In genomic region chr1:235709018-235709417, GRCh38 we compare ENCODE assay signal across 21 cellular contexts. TPM values are rescaled to one million over a fixed set of nuclear protein-coding genes. Genes with fewer than 3 reads are reported as not detected.
"Had no signal": no experiment of that assay in that cellular context is flagged by ENCODE, and none has a peak within 500 bp of the region (broad histone marks: within the 10 kb centered on the region; RNA-seq: fewer than 3 reads in every experiment).

No MANE protein-coding gene starts in this region.

- DNase-seq: activated B cell treated with CpG ODN at 0.5 μM for 24 hours; activated CD8-positive, alpha-beta T cell treated with anti-CD3 and anti-CD28 coated beads for 36 hours; activated gamma-delta T cell; activated T-cell treated with anti-CD3 and anti-CD28 coated beads, Interleukin-2, amount 50 U/mL, for 72 hours; foreskin melanocyte; heart right ventricle; kidney; left ventricle myocardium inferior; natural killer cell; stimulated activated CD4-positive, alpha-beta T cell treated with anti-CD3 and anti-CD28 coated beads, Interleukin-15, amount 100 ng/mL, for 24 hours; stimulated activated CD4-positive, alpha-beta T cell treated with anti-CD3 and anti-CD28 coated beads, Interleukin-4, amount 100 ng/mL, for 24 hours; stimulated activated naive CD4-positive, alpha-beta T cell treated with Interleukin-2 at 50 U/mL for 16 hours; substantia nigra had no signal

- H3K4me3 ChIP-seq: heart right ventricle, left ventricle myocardium inferior, right atrium auricular region, tibial nerve, vagina had no signal

- H3K27ac ChIP-seq: heart right ventricle, left ventricle myocardium inferior, right atrium auricular region, tibial nerve, vagina had no signal

- H3K4me3 Mint-ChIP-seq: activated B cell treated with CpG ODN at 0.5 μM for 24 hours; activated CD8-positive, alpha-beta T cell treated with anti-CD3 and anti-CD28 coated beads for 36 hours; memory B cell; natural killer cell; T-helper 2 cell treated with Interferon-gamma antibody and Interleukin-4, amounts not matched to agents 5 μg/mL and 100 μg/mL, for 36 hours had no signal

- H3K27me3 ChIP-seq: heart right ventricle, neutrophil, right atrium auricular region, tibial nerve, vagina had no signal

- H3K9me3 Mint-ChIP-seq: activated B cell treated with CpG ODN at 0.5 μM for 24 hours; activated CD8-positive, alpha-beta T cell treated with anti-CD3 and anti-CD28 coated beads for 36 hours; activated naive CD4-positive, alpha-beta T cell treated with anti-CD3 and anti-CD28 coated beads, Interleukin-2, amount 50 U/mL, for 72 hours; activated T-cell treated with anti-CD3 and anti-CD28 coated beads, Interleukin-2, amount 50 U/mL, for 72 hours; memory B cell; natural killer cell; T-helper 2 cell treated with Interferon-gamma antibody and Interleukin-4, amounts not matched to agents 5 μg/mL and 100 μg/mL, for 36 hours had no signal

- H3K9me3 ChIP-seq: heart right ventricle, left ventricle myocardium inferior, neutrophil, right atrium auricular region, tibial nerve, vagina had no signal

- FAIRE-seq: colon, kidney had no signal

- H3K4me1 Mint-ChIP-seq: activated B cell treated with CpG ODN at 0.5 μM for 24 hours, memory B cell, natural killer cell had no signal

- H3K4me1 ChIP-seq: heart right ventricle, left ventricle myocardium inferior, right atrium auricular region, tibial nerve, vagina had no signal

- ATAC-seq: activated CD8-positive, alpha-beta T cell treated with anti-CD3 and anti-CD28 coated beads for 36 hours; heart right ventricle; natural killer cell had no signal

- H3K27ac Mint-ChIP-seq: activated B cell treated with CpG ODN at 0.5 μM for 24 hours; activated CD8-positive, alpha-beta T cell treated with anti-CD3 and anti-CD28 coated beads for 36 hours; activated T-cell treated with anti-CD3 and anti-CD28 coated beads, Interleukin-2, amount 50 U/mL, for 72 hours; memory B cell; natural killer cell; T-helper 2 cell treated with Interferon-gamma antibody and Interleukin-4, amounts not matched to agents 5 μg/mL and 100 μg/mL, for 36 hours had no signal

- H3K27me3 Mint-ChIP-seq: activated B cell treated with CpG ODN at 0.5 μM for 24 hours; activated CD8-positive, alpha-beta T cell treated with anti-CD3 and anti-CD28 coated beads for 36 hours; memory B cell had no signal

RNA-seq across cellular contexts. Expression of gene GNG4, which starts 59.4 kb away (rescaled TPM):
- total RNA-seq: kidney, right atrium auricular region had no signal
